In the genomic region with DNA sequence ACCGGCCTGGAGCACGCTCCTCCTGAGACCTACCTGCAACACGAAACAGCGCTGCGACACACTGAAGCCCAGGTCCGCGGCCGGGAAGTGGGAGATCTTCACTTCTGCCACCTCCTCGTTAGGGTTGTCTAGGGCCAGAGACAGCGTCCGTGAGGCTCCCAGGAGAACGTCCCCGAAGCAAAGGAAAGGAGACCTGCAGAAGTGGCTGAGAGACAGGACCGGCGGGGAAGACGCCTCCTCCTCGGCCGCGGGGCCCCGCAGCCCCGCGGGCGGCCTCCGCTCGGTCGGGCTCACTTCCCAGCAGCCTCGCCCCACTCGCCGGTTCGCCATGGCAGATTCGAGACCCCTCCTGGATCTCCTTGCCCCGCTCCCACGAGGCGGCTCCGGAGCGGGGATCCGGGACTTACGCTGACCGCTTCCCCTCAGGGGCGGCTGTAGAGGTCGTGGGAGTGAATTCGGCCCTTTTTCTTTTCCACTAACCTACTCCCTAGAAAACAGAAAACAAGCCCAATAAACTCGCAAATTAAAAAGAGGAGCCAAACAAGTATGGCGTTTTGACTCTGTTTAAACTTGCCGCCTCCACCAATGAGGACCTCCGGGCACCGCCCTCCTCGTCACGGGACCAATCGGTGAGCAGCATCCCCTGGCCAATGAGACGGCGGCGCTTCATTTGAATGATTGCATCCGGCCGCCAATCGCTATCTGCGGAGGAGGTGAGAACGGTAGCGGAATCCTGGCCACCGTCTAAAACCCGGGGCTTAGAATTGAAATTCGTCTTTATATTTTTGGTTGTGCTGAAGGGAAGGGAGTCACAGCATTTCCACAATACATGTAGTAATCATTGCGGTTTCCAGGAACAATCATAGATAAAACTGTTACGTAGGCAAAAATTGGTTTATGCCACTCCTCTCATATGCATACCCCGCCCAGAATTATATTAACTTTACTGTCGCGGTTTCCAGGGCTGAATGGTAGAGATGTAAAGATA, we compare ENCODE assay signal across 2 cellular contexts.
TF ChIP-seq lines count a peak whose summit lies in the region.

Gene ASPM, minus strand, starts transcription at position 562 of the 988 bp plus-strand sequence. Its CDS starts 232 bp downstream, at position 330.

TF ChIP-seq in HCT116, 20 proteins besides CTCF, POLR2A, EP300 and RAD21 (continued from another document):
- TF ChIP-seq, protein P1, sequence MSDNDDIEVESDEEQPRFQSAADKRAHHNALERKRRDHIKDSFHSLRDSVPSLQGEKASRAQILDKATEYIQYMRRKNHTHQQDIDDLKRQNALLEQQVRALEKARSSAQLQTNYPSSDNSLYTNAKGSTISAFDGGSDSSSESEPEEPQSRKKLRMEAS (IDR thresholded peaks at IDR 0.05) = peak; percentile 73
- TF ChIP-seq TCF7L2 (IDR thresholded peaks at IDR 0.05; ENCODE audit: borderline replicate concordance, extremely low read depth, insufficient read depth, insufficient read length) (peak; percentile 38), EGR1 (IDR thresholded peaks at IDR 0.05; ENCODE audit: low read depth) (peak; percentile 49; the same call in 1 of the 2 replicates), SIN3A (IDR thresholded peaks at IDR 0.05; ENCODE audit: low read depth) (peak; percentile 93), POLR2AphosphoS5 (IDR thresholded peaks at IDR 0.05; ENCODE audit: low read depth, low read length) (peak; percentile 16; the same call in 1 of the 2 replicates), EZH2phosphoT487 (IDR thresholded peaks at IDR 0.05; ENCODE audit: borderline replicate concordance) (no peak)
- TF ChIP-seq, protein P2, sequence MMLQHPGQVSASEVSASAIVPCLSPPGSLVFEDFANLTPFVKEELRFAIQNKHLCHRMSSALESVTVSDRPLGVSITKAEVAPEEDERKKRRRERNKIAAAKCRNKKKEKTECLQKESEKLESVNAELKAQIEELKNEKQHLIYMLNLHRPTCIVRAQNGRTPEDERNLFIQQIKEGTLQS (IDR thresholded peaks at IDR 0.05) = no peak
TF ChIP-seq in HCT116: peak in this region for 6.

TF ChIP-seq in neural cell, 6 proteins besides CTCF, POLR2A, EP300 and RAD21 (continued from another document):
- TF ChIP-seq REST (IDR thresholded peaks at IDR 0.05; ENCODE audit: borderline replicate concordance) (no peak), EZH2 (IDR thresholded peaks at IDR 0.05; ENCODE audit: borderline replicate concordance, insufficient read depth, low read length, poor library complexity, severe bottlenecking) (no peak), POLR2AphosphoS5 (IDR thresholded peaks at IDR 0.05) (no peak), SMC3 (conservative IDR thresholded peaks at IDR 0.05; ENCODE audit: poor library complexity) (peak; percentile 39)
